Comparison of ENCODE assay signal across 8 cellular contexts in the genomic region with DNA sequence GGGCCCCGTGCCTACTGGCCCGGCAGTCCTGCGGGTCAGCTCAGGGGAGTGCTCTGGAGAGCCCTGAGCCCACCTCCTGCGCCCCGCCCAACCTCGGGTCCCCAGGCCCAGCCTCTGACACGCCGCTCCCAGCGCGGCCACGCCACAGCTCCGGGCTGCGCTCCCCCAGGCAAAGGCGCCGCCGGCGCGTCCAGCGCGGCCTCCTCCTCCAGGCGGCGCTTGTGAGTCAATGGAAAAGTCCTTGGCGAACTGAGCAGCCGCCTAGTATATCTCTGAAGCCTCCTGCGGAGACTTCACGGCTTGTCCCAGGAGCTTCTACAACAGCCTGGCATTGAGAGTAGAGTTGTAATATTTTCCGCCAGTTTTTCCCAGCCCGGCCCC. TPM values are rescaled to one million over a fixed set of nuclear protein-coding genes. Genes with fewer than 3 reads are reported as not detected.
A peak's percentile ranks its signal among the peaks of the same experiment; 100 is the strongest.
DNase-seq lines count a peak whose midpoint lies in the region; ATAC-seq lines count a peak whose summit lies in the region.

No MANE protein-coding gene starts in this region.

- H3K4me1 Mint-ChIP-seq in activated naive CD8-positive, alpha-beta T cell treated with anti-CD3 and anti-CD28 coated beads for 36 hours, result no peaks in the 10 kb centered on the region

- no peak overlapping the region for H4K8ac ChIP-seq in trophoblast cell (ENCODE audit: low read depth, low read length)

- no peak overlapping the region for H3K14ac ChIP-seq in trophoblast cell (ENCODE audit: low read length)

- no peaks in the 10 kb centered on the region for H3K36me3 ChIP-seq in trophoblast cell (ENCODE audit: control insufficient read depth in 1 of 2, insufficient read depth in 2 of 2, low read length in 2 of 2)
- no peaks in the 10 kb centered on the region for H3K36me3 ChIP-seq in thymus (ENCODE audit: control insufficient read depth, insufficient read depth)

- no peak overlapping the region for H2AFZ ChIP-seq in trophoblast cell (ENCODE audit: insufficient read depth, low read length, poor library complexity)

- no peak overlapping the region for H4K12ac ChIP-seq in trophoblast cell (ENCODE audit: low read depth, low read length)

- no CpG with 5 or more reads among the region's 28 CpGs for WGBS in trophoblast cell (ENCODE audit: extremely low coverage, insufficient coverage, insufficient read length)
- 4% methylated on average over 28 of the region's 28 CpGs for WGBS in thymus

- no peaks in the 10 kb centered on the region for H3K79me2 ChIP-seq in trophoblast cell (ENCODE audit: control insufficient read depth, insufficient read depth, low read length, poor library complexity)

- peak overlapping the region; percentile 76 for H3K4me2 ChIP-seq in trophoblast cell (ENCODE audit: low read length)

- no peaks in the 10 kb centered on the region for H3K9me3 Mint-ChIP-seq in activated naive CD8-positive, alpha-beta T cell treated with anti-CD3 and anti-CD28 coated beads for 36 hours

- H3K4me1 ChIP-seq in trophoblast cell (ENCODE audit: control insufficient read depth in 1 of 2, insufficient read depth in 2 of 2, low read length in 2 of 2) (peaks cover 12% of the 10 kb centered on the region in 2 experiments), thymus (ENCODE audit: control insufficient read depth, insufficient read depth, low read length) (peaks cover 3% of the 10 kb centered on the region)

- peak; percentile 9 for DNase-seq in DMS153 (lab: John Stamatoyannopoulos, UW)
- peak; percentile 81 for DNase-seq in SK-N-DZ (ENCODE audit: low spot score)
- DNase-seq in activated naive CD8-positive, alpha-beta T cell treated with anti-CD3 and anti-CD28 coated beads for 36 hours, result peak; percentile 78
- DNase-seq in cardiac septum (ENCODE audit: low spot score), result peak; percentile 85
- peak; percentile 77 to 95 for DNase-seq in trophoblast cell

- no peak overlapping the region for H2BK120ac ChIP-seq in trophoblast cell (ENCODE audit: insufficient read depth, low read length, poor library complexity)

- no peak overlapping the region for H4K91ac ChIP-seq in trophoblast cell (ENCODE audit: low read depth, low read length)

- H3K27me3 Mint-ChIP-seq in activated naive CD8-positive, alpha-beta T cell treated with anti-CD3 and anti-CD28 coated beads for 36 hours, result peaks cover 72% of the 10 kb centered on the region

- no peak overlapping the region for H3K23ac ChIP-seq in trophoblast cell (ENCODE audit: low read length)

- H3K18ac ChIP-seq in trophoblast cell (ENCODE audit: low read length), result no peak overlapping the region

- H3K27me3 ChIP-seq in trophoblast cell (ENCODE audit: insufficient read depth, low read length), result peaks cover 38% of the 10 kb centered on the region
- peaks cover 46% of the 10 kb centered on the region for H3K27me3 ChIP-seq in thymus (ENCODE audit: control insufficient read depth, insufficient read depth)

- peak overlapping the region; percentile 66 for H3K4me3 Mint-ChIP-seq in activated naive CD8-positive, alpha-beta T cell treated with anti-CD3 and anti-CD28 coated beads for 36 hours

- no peak overlapping the region for H3K4ac ChIP-seq in trophoblast cell (ENCODE audit: low read depth, low read length)

- intact Hi-C loops in cardiac septum (cut with DNase I), result loop anchor here (1.0 to 5.0 kb wide), 2 partner anchors 28 to 354 kb away; no protein-coding TSS in a partner anchor

- H3K4me3 ChIP-seq in trophoblast cell (ENCODE audit: low read depth, low read length) (no peak overlapping the region), thymus (ENCODE audit: low read length) (peak overlapping the region; percentile 34)

- H3K9ac ChIP-seq in trophoblast cell (ENCODE audit: low read length), result no peak overlapping the region

- H2BK12ac ChIP-seq in trophoblast cell (ENCODE audit: low read length), result no peak overlapping the region

- H3K27ac Mint-ChIP-seq in activated naive CD8-positive, alpha-beta T cell treated with anti-CD3 and anti-CD28 coated beads for 36 hours, result no peak overlapping the region

- no peaks in the 10 kb centered on the region for H3K36me3 Mint-ChIP-seq in activated naive CD8-positive, alpha-beta T cell treated with anti-CD3 and anti-CD28 coated beads for 36 hours

- H3K9me3 ChIP-seq in trophoblast cell (ENCODE audit: insufficient read depth, low read depth, low read length), result peaks cover 23% of the 10 kb centered on the region
- no peaks in the 10 kb centered on the region for H3K9me3 ChIP-seq in thymus (ENCODE audit: control insufficient read depth)

- H2BK5ac ChIP-seq in trophoblast cell (ENCODE audit: low read depth, low read length, poor library complexity), result no peak overlapping the region

- H3K27ac ChIP-seq in trophoblast cell (ENCODE audit: low read depth, low read length) (no peak overlapping the region), thymus (ENCODE audit: low read depth) (no peak overlapping the region)

- no peak overlapping the region for H2AK5ac ChIP-seq in trophoblast cell (ENCODE audit: low read length)

- H3K79me1 ChIP-seq in trophoblast cell (ENCODE audit: low read length), result no peaks in the 10 kb centered on the region

- ATAC-seq in HG02885 (IDR thresholded peaks at IDR 0.05; ENCODE audit: poor library complexity, unreplicated experiment), result peak; percentile 45
- ATAC-seq in HG03460 (IDR thresholded peaks at IDR 0.05; ENCODE audit: unreplicated experiment), result no peak

RNA-seq across cellular contexts. Expression of a gene that starts 29.5 kb away (rescaled TPM):
- polyA plus RNA-seq in SK-N-DZ (2014; cell fraction: cytosol; rRNA removed), result 15.3 and 18.2 TPM in 2 replicates
- polyA plus RNA-seq in SK-N-DZ (2014; cell fraction: nucleus; rRNA removed), result 9.9 and 16.4 TPM in 2 replicates
- 10 to 100 TPM; 40.0 to 40.8 TPM for total RNA-seq in activated naive CD8-positive, alpha-beta T cell treated with anti-CD3 and anti-CD28 coated beads for 36 hours
- 13.4 TPM for total RNA-seq in cardiac septum
- 15.1 and 15.6 TPM in 2 replicates for polyA plus RNA-seq in trophoblast cell (2013)
- 10.1 TPM for polyA plus RNA-seq in thymus

Comparison
In these comparisons a context has a peak if more than half of its experiments do, and no peak if none do; other contexts are left out.
1. DNase-seq: peak in every context shown above with its lines; median percentile 86 in trophoblast cell; 85 in cardiac septum; 81 in SK-N-DZ; 78 in activated naive CD8-positive, alpha-beta T cell treated with anti-CD3 and anti-CD28 coated beads for 36 hours; 9 in DMS153.